ENCODE assay signal across 38 cellular contexts in the genomic region with DNA sequence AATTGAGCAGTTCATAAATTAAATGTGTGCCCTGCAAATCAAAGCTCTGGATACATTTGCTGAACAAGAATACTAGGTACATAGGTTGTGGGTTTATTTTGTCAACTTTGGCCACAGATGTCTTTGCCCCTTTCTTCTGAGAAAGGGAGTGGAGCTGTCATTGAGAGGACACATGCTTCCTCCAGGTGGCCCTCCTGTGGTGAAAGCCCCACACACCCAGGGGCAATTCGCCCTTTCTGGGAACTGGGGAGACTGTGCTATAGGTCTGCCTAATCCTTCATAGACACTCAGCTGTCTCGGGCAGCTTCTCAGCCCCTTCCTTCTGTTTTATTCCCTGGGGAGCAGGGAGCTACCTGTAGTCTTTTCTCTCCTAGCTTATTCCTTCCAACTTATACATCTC.
"Had no signal": no experiment of that assay in that cellular context is flagged by ENCODE, and none has a peak within 500 bp of the region (broad histone marks: within the 10 kb centered on the region; RNA-seq: fewer than 3 reads in every experiment).

No MANE protein-coding gene starts in this region.

- H3K4me3 ChIP-seq: ascending aorta, cardiac muscle cell had no signal

- ATAC-seq: activated CD4-positive, alpha-beta T cell treated with anti-CD3 and anti-CD28 coated beads for 36 hours; activated CD8-positive, alpha-beta memory T cell treated with anti-CD3 and anti-CD28 coated beads, Interleukin-2, amount 10 ng/mL, durations not matched to agents 7 days and 5 days; activated CD8-positive, alpha-beta T cell treated with anti-CD3 and anti-CD28 coated beads, Interleukin-2, amount 10 ng/mL, durations not matched to agents 7 days and 5 days; activated naive CD8-positive, alpha-beta T cell treated with anti-CD3 and anti-CD28 coated beads, Interleukin-2, amount 50 U/mL, for 24 hours had no signal

- H3K4me1 ChIP-seq: ascending aorta had no signal

- H3K27ac ChIP-seq: ascending aorta, cardiac muscle cell, VCaP had no signal

- H3K4me3 Mint-ChIP-seq: activated B cell treated with CpG ODN at 0.5 μM for 24 hours; activated CD4-positive, alpha-beta memory T cell treated with anti-CD3 and anti-CD28 coated beads, Interleukin-2, amount 10 ng/mL, durations not matched to agents 7 days and 5 days; activated CD4-positive, alpha-beta T cell treated with anti-CD3 and anti-CD28 coated beads for 36 hours; activated CD4-positive, alpha-beta T cell treated with anti-CD3 and anti-CD28 coated beads, Interleukin-2, amount 10 ng/mL, durations not matched to agents 7 days and 5 days; activated CD8-positive, alpha-beta memory T cell treated with anti-CD3 and anti-CD28 coated beads, Interleukin-2, amount 10 ng/mL, durations not matched to agents 7 days and 5 days; activated CD8-positive, alpha-beta T cell treated with anti-CD3 and anti-CD28 coated beads, Interleukin-2, amount 10 ng/mL, durations not matched to agents 7 days and 5 days; activated naive CD4-positive, alpha-beta T cell treated with anti-CD3 and anti-CD28 coated beads, Interleukin-2, amount 10 ng/mL, durations not matched to agents 7 days and 5 days; activated naive CD4-positive, alpha-beta T cell treated with anti-CD3 and anti-CD28 coated beads, Interleukin-2, amount 50 U/mL, for 24 hours; activated naive CD8-positive, alpha-beta T cell; activated naive CD8-positive, alpha-beta T cell treated with anti-CD3 and anti-CD28 coated beads, Interleukin-2, amount 10 ng/mL, durations not matched to agents 7 days and 5 days; activated naive CD8-positive, alpha-beta T cell treated with anti-CD3 and anti-CD28 coated beads, Interleukin-2, amount 50 U/mL, for 24 hours; activated T-cell treated with anti-CD3 and anti-CD28 coated beads, Interleukin-2, amount 50 U/mL, for 24 hours; brain; central memory CD8-positive, alpha-beta T cell; T-helper 1 cell treated with Interleukin-12 subunit alpha and Interleukin-12 subunit beta and Interleukin-4 antibody, amounts not matched to agents 30 μg/mL and 1 μg/mL, for 36 hours; T-helper 2 cell treated with Interferon-gamma antibody and Interleukin-4, amounts not matched to agents 5 μg/mL and 100 μg/mL, for 36 hours had no signal

- H3K9me3 ChIP-seq: ascending aorta had no signal

- H3K9me3 Mint-ChIP-seq: activated B cell treated with CpG ODN at 0.5 μM for 24 hours; activated naive CD8-positive, alpha-beta T cell treated with anti-CD3 and anti-CD28 coated beads, Interleukin-2, amount 10 ng/mL, durations not matched to agents 7 days and 5 days had no signal

- H3K27me3 ChIP-seq: ascending aorta, cardiac muscle cell had no signal

- H3K27me3 Mint-ChIP-seq: activated B cell treated with CpG ODN at 0.5 μM for 24 hours; activated CD4-positive, alpha-beta memory T cell treated with anti-CD3 and anti-CD28 coated beads, Interleukin-2, amount 10 ng/mL, durations not matched to agents 7 days and 5 days; activated CD4-positive, alpha-beta T cell treated with anti-CD3 and anti-CD28 coated beads for 36 hours; activated CD4-positive, alpha-beta T cell treated with anti-CD3 and anti-CD28 coated beads, Interleukin-2, amount 10 ng/mL, durations not matched to agents 7 days and 5 days; activated CD8-positive, alpha-beta memory T cell treated with anti-CD3 and anti-CD28 coated beads, Interleukin-2, amount 10 ng/mL, durations not matched to agents 7 days and 5 days; activated naive CD4-positive, alpha-beta T cell treated with anti-CD3 and anti-CD28 coated beads, Interleukin-2, amount 10 ng/mL, durations not matched to agents 7 days and 5 days; activated naive CD4-positive, alpha-beta T cell treated with anti-CD3 and anti-CD28 coated beads, Interleukin-2, amount 50 U/mL, for 24 hours; activated naive CD8-positive, alpha-beta T cell treated with anti-CD3 and anti-CD28 coated beads, Interleukin-2, amount 10 ng/mL, durations not matched to agents 7 days and 5 days; activated naive CD8-positive, alpha-beta T cell treated with anti-CD3 and anti-CD28 coated beads, Interleukin-2, amount 50 U/mL, for 24 hours; activated T-cell treated with anti-CD3 and anti-CD28 coated beads, Interleukin-2, amount 50 U/mL, for 24 hours; central memory CD8-positive, alpha-beta T cell had no signal

- H3K36me3 ChIP-seq: ascending aorta, cardiac muscle cell had no signal

- FAIRE-seq: bronchial epithelial cell, TTC549 had no signal

- H3K4me1 Mint-ChIP-seq: activated B cell treated with CpG ODN at 0.5 μM for 24 hours; activated CD4-positive, alpha-beta memory T cell treated with anti-CD3 and anti-CD28 coated beads, Interleukin-2, amount 10 ng/mL, durations not matched to agents 7 days and 5 days; activated CD4-positive, alpha-beta T cell treated with anti-CD3 and anti-CD28 coated beads for 36 hours; activated CD4-positive, alpha-beta T cell treated with anti-CD3 and anti-CD28 coated beads, Interleukin-2, amount 10 ng/mL, durations not matched to agents 7 days and 5 days; activated CD8-positive, alpha-beta memory T cell treated with anti-CD3 and anti-CD28 coated beads, Interleukin-2, amount 10 ng/mL, durations not matched to agents 7 days and 5 days; activated naive CD4-positive, alpha-beta T cell treated with anti-CD3 and anti-CD28 coated beads, Interleukin-2, amount 10 ng/mL, durations not matched to agents 7 days and 5 days; activated naive CD4-positive, alpha-beta T cell treated with anti-CD3 and anti-CD28 coated beads, Interleukin-2, amount 50 U/mL, for 24 hours; activated naive CD8-positive, alpha-beta T cell treated with anti-CD3 and anti-CD28 coated beads, Interleukin-2, amount 10 ng/mL, durations not matched to agents 7 days and 5 days; activated naive CD8-positive, alpha-beta T cell treated with anti-CD3 and anti-CD28 coated beads, Interleukin-2, amount 50 U/mL, for 24 hours; brain; central memory CD8-positive, alpha-beta T cell had no signal

- DNase-seq: activated B cell treated with CpG ODN at 0.5 μM for 24 hours; activated CD4-positive, alpha-beta memory T cell treated with anti-CD3 and anti-CD28 coated beads, Interleukin-2, amount 10 ng/mL, durations not matched to agents 7 days and 5 days; activated CD4-positive, alpha-beta T cell treated with anti-CD3 and anti-CD28 coated beads for 1 hour; activated CD4-positive, alpha-beta T cell treated with anti-CD3 and anti-CD28 coated beads for 36 hours; activated CD4-positive, alpha-beta T cell treated with anti-CD3 and anti-CD28 coated beads for 48 hours; activated CD4-positive, alpha-beta T cell treated with anti-CD3 and anti-CD28 coated beads, Interleukin-2, amount 10 ng/mL, durations not matched to agents 7 days and 5 days; activated CD4-positive, alpha-beta T cell treated with anti-CD3 and anti-CD28 coated beads, Interleukin-2, amount 50 U/mL, for 48 hours; activated CD8-positive, alpha-beta memory T cell treated with anti-CD3 and anti-CD28 coated beads for 24 hours; activated CD8-positive, alpha-beta memory T cell treated with anti-CD3 and anti-CD28 coated beads, Interleukin-2, amount 10 ng/mL, durations not matched to agents 7 days and 5 days; activated CD8-positive, alpha-beta memory T cell treated with anti-CD3 and anti-CD28 coated beads, Interleukin-2, amount 50 U/mL, for 48 hours; activated CD8-positive, alpha-beta T cell treated with anti-CD3 and anti-CD28 coated beads, Interleukin-2, amount 10 ng/mL, durations not matched to agents 7 days and 5 days; activated effector memory CD4-positive, alpha-beta T cell treated with Interleukin-2 at 50 U/mL for 16 hours; activated gamma-delta T cell; activated naive CD4-positive, alpha-beta T cell treated with anti-CD3 and anti-CD28 coated beads, Interleukin-2, amount 10 ng/mL, durations not matched to agents 7 days and 5 days; activated naive CD4-positive, alpha-beta T cell treated with Interleukin-2 at 50 U/mL for 16 hours; activated naive CD8-positive, alpha-beta T cell treated with anti-CD3 and anti-CD28 coated beads, Interleukin-2, amount 10 ng/mL, durations not matched to agents 7 days and 5 days; activated naive CD8-positive, alpha-beta T cell treated with anti-CD3 and anti-CD28 coated beads, Interleukin-2, amount 50 U/mL, for 24 hours; activated T-cell treated with anti-CD3 and anti-CD28 coated beads, Interleukin-2, amount 50 U/mL, for 24 hours; activated T-cell treated with anti-CD3 and anti-CD28 coated beads, Interleukin-2, amount 50 U/mL, for 48 hours; amygdala; anterior cingulate cortex; caudate nucleus; cerebellar nuclear complex; T-helper 1 cell; T-helper 2 cell; T-helper 9 cell had no signal

- H3K27ac Mint-ChIP-seq: activated B cell treated with CpG ODN at 0.5 μM for 24 hours; activated CD4-positive, alpha-beta memory T cell treated with anti-CD3 and anti-CD28 coated beads, Interleukin-2, amount 10 ng/mL, durations not matched to agents 7 days and 5 days; activated CD4-positive, alpha-beta T cell treated with anti-CD3 and anti-CD28 coated beads for 36 hours; activated CD4-positive, alpha-beta T cell treated with anti-CD3 and anti-CD28 coated beads, Interleukin-2, amount 10 ng/mL, durations not matched to agents 7 days and 5 days; activated CD8-positive, alpha-beta memory T cell treated with anti-CD3 and anti-CD28 coated beads, Interleukin-2, amount 10 ng/mL, durations not matched to agents 7 days and 5 days; activated CD8-positive, alpha-beta T cell treated with anti-CD3 and anti-CD28 coated beads, Interleukin-2, amount 10 ng/mL, durations not matched to agents 7 days and 5 days; activated naive CD4-positive, alpha-beta T cell treated with anti-CD3 and anti-CD28 coated beads, Interleukin-2, amount 10 ng/mL, durations not matched to agents 7 days and 5 days; activated naive CD4-positive, alpha-beta T cell treated with anti-CD3 and anti-CD28 coated beads, Interleukin-2, amount 50 U/mL, for 24 hours; activated naive CD8-positive, alpha-beta T cell; activated naive CD8-positive, alpha-beta T cell treated with anti-CD3 and anti-CD28 coated beads, Interleukin-2, amount 10 ng/mL, durations not matched to agents 7 days and 5 days; activated naive CD8-positive, alpha-beta T cell treated with anti-CD3 and anti-CD28 coated beads, Interleukin-2, amount 50 U/mL, for 24 hours; activated T-cell treated with anti-CD3 and anti-CD28 coated beads, Interleukin-2, amount 50 U/mL, for 24 hours; activated T-helper 2 cell treated with anti-CD3 and anti-CD28 coated beads, Interferon-gamma antibody, Interleukin-2, Interleukin-4, amounts not matched to agents 10 μg/mL and 5 μg/mL and 100 μg/mL, durations not matched to agents 14 hours and 24 hours and 36 hours; brain; T-helper 1 cell treated with Interleukin-12 subunit alpha and Interleukin-12 subunit beta and Interleukin-4 antibody, amounts not matched to agents 30 μg/mL and 1 μg/mL, for 36 hours; T-helper 2 cell treated with Interferon-gamma antibody and Interleukin-4, amounts not matched to agents 5 μg/mL and 100 μg/mL, for 36 hours had no signal

- H3K36me3 Mint-ChIP-seq: activated CD8-positive, alpha-beta memory T cell treated with anti-CD3 and anti-CD28 coated beads, Interleukin-2, amount 10 ng/mL, durations not matched to agents 7 days and 5 days; activated naive CD4-positive, alpha-beta T cell treated with anti-CD3 and anti-CD28 coated beads, Interleukin-2, amount 10 ng/mL, durations not matched to agents 7 days and 5 days; activated naive CD4-positive, alpha-beta T cell treated with anti-CD3 and anti-CD28 coated beads, Interleukin-2, amount 50 U/mL, for 24 hours; activated naive CD8-positive, alpha-beta T cell; activated naive CD8-positive, alpha-beta T cell treated with anti-CD3 and anti-CD28 coated beads, Interleukin-2, amount 10 ng/mL, durations not matched to agents 7 days and 5 days; brain had no signal
